In genomic region chr3:127182848-127183714, GRCh38 we compare ENCODE assay signal across 20 cellular contexts. TPM values are rescaled to one million over a fixed set of nuclear protein-coding genes. Genes with fewer than 3 reads are reported as not detected.
A peak's percentile ranks its signal among the peaks of the same experiment; 100 is the strongest.
DNase-seq lines count a peak whose midpoint lies in the region; ATAC-seq and TF ChIP-seq lines count a peak whose summit lies in the region.
"Had no signal": no experiment of that assay in that cellular context is flagged by ENCODE, and none has a peak within 500 bp of the region (broad histone marks: within the 10 kb centered on the region; RNA-seq: fewer than 3 reads in every experiment).

No MANE protein-coding gene starts in this region.

- no peaks in the 10 kb centered on the region for H3K4me1 Mint-ChIP-seq in stimulated activated naive CD8-positive, alpha-beta T cell treated with anti-CD3 and anti-CD28 coated beads, Interleukin-15, amount 100 ng/mL, for 72 hours
- no peaks in the 10 kb centered on the region for H3K4me1 Mint-ChIP-seq in activated CD4-positive, alpha-beta memory T cell treated with anti-CD3 and anti-CD28 coated beads for 36 hours (ENCODE audit: low read depth)
- H3K4me1 Mint-ChIP-seq: T-cell had no signal

- H3K27ac ChIP-seq in WERI-Rb-1, result peak overlapping the region; percentile 81
- H3K27ac ChIP-seq in RWPE1, result no peak overlapping the region
- H3K27ac ChIP-seq: brain microvascular endothelial cell, HL-60, psoas muscle had no signal

- H3K36me3 Mint-ChIP-seq in activated CD4-positive, alpha-beta memory T cell treated with anti-CD3 and anti-CD28 coated beads for 36 hours, result no peaks in the 10 kb centered on the region
- H3K36me3 Mint-ChIP-seq: T-cell had no signal

- POLR2A ChIA-PET in RWPE1 (lab: Yijun Ruan, JAX; ENCODE audit: low non-redundant PET), result no interaction called here
- POLR2A ChIA-PET in activated CD4-positive, alpha-beta memory T cell treated with anti-CD3 and anti-CD28 coated beads for 36 hours (lab: Charles Lee), result no interaction called here

- no peak for TF ChIP-seq CTCF in WERI-Rb-1 (IDR thresholded peaks at IDR 0.05; ENCODE audit: low read depth, low read length)
- no peak for TF ChIP-seq CTCF in RWPE1 (conservative IDR thresholded peaks at IDR 0.05; ENCODE audit: low read depth)

- peaks cover 5% of the 10 kb centered on the region in 2 donors for H3K9me3 Mint-ChIP-seq in stimulated activated naive CD8-positive, alpha-beta T cell treated with anti-CD3 and anti-CD28 coated beads, Interleukin-15, amount 100 ng/mL, for 72 hours
- H3K9me3 Mint-ChIP-seq in activated CD4-positive, alpha-beta memory T cell treated with anti-CD3 and anti-CD28 coated beads for 36 hours, result no peaks in the 10 kb centered on the region

- peak; percentile 53 for ATAC-seq in stimulated activated naive CD8-positive, alpha-beta T cell treated with anti-CD3 and anti-CD28 coated beads, Interleukin-15, amount 100 ng/mL, for 72 hours
- no peak for ATAC-seq in stimulated activated naive CD8-positive, alpha-beta T cell treated with anti-CD3 and anti-CD28 coated beads, Interleukin-15, Interleukin-2, amounts not matched to agents 100 U/mL and 50 U/mL, for 24 hours
- ATAC-seq: left cardiac atrium, psoas muscle, T-cell had no signal

- no peak overlapping the region for H3K4me3 Mint-ChIP-seq in stimulated activated naive CD8-positive, alpha-beta T cell treated with anti-CD3 and anti-CD28 coated beads, Interleukin-15, amount 100 ng/mL, for 72 hours
- no peak overlapping the region for H3K4me3 Mint-ChIP-seq in activated CD4-positive, alpha-beta memory T cell treated with anti-CD3 and anti-CD28 coated beads for 36 hours
- H3K4me3 Mint-ChIP-seq: T-cell had no signal

- H3K27ac Mint-ChIP-seq in stimulated activated naive CD8-positive, alpha-beta T cell treated with anti-CD3 and anti-CD28 coated beads, Interleukin-15, amount 100 ng/mL, for 72 hours, result no peak overlapping the region
- no peak overlapping the region for H3K27ac Mint-ChIP-seq in activated CD4-positive, alpha-beta memory T cell treated with anti-CD3 and anti-CD28 coated beads for 36 hours
- H3K27ac Mint-ChIP-seq: T-cell had no signal

- DNase-seq in stimulated activated naive CD8-positive, alpha-beta T cell treated with anti-CD3 and anti-CD28 coated beads, Interleukin-15, amount 100 ng/mL, for 72 hours, result no peak
- DNase-seq in stimulated activated naive CD8-positive, alpha-beta T cell treated with anti-CD3 and anti-CD28 coated beads, Interleukin-15, Interleukin-2, amounts not matched to agents 100 U/mL and 50 U/mL, for 24 hours, result no peak
- DNase-seq in WERI-Rb-1, result peak; percentile 93
- DNase-seq in mesenteric fat pad (ENCODE audit: low spot score), result peak; percentile 71
- no peak for DNase-seq in activated CD4-positive, alpha-beta T cell treated with anti-CD3 and anti-CD28 coated beads, Interleukin-2, amount 50 U/mL, for 48 hours
- no peak for DNase-seq in RWPE1 (ENCODE audit: low spot score)
- DNase-seq in SKM-1 treated with dmso at 0.1 percent for 144 hours (lab: John Stamatoyannopoulos, UW; ENCODE audit: unreplicated experiment), result no peak
- DNase-seq in activated CD4-positive, alpha-beta memory T cell treated with anti-CD3 and anti-CD28 coated beads for 36 hours, result no peak
- DNase-seq: activated naive CD4-positive, alpha-beta T cell treated with anti-CD3 and anti-CD28 coated beads, Interleukin-2, amount 50 U/mL, for 16 hours; brain microvascular endothelial cell; DMS 273 treated with DMSO at 0.1 percent for 48 hours; KG1; left cardiac atrium; NCI-H1048; NCI-H748 treated with DMSO at 0.1 percent for 48 hours; psoas muscle; stimulated activated CD4-positive, alpha-beta T cell treated with anti-CD3 and anti-CD28 coated beads, Interleukin-15, amount 100 ng/mL, for 24 hours had no signal

- H3K9me3 ChIP-seq in WERI-Rb-1 (ENCODE audit: severe bottlenecking), result peaks cover 4% of the 10 kb centered on the region
- H3K9me3 ChIP-seq: psoas muscle had no signal

- peak overlapping the region; percentile 12 for H3K4me3 ChIP-seq in WERI-Rb-1 (ENCODE audit: low read depth, low read length)
- H3K4me3 ChIP-seq: psoas muscle had no signal

- H3K27me3 Mint-ChIP-seq in stimulated activated naive CD8-positive, alpha-beta T cell treated with anti-CD3 and anti-CD28 coated beads, Interleukin-15, amount 100 ng/mL, for 72 hours, result peaks cover 11% of the 10 kb centered on the region
- H3K27me3 Mint-ChIP-seq in activated CD4-positive, alpha-beta memory T cell treated with anti-CD3 and anti-CD28 coated beads for 36 hours, result no peaks in the 10 kb centered on the region

- no peaks in the 10 kb centered on the region for H3K36me3 ChIP-seq in WERI-Rb-1
- H3K36me3 ChIP-seq: brain microvascular endothelial cell had no signal

- no peaks in the 10 kb centered on the region for H3K27me3 ChIP-seq in WERI-Rb-1 (ENCODE audit: insufficient read depth, low read depth, severe bottlenecking)
- H3K27me3 ChIP-seq: brain microvascular endothelial cell had no signal

- intact Hi-C loops in activated CD4-positive, alpha-beta memory T cell treated with anti-CD3 and anti-CD28 coated beads for 36 hours (cut with micrococcal nuclease), result no loop called here

- CTCF ChIA-PET in RWPE1 (lab: Yijun Ruan, JAX), result interaction anchor here (0.5 to 0.6 kb wide), 2 partner anchors 11 to 146 kb away, joined by 3 to 4 read pairs; no protein-coding TSS in a partner anchor
- CTCF ChIA-PET in activated CD4-positive, alpha-beta memory T cell treated with anti-CD3 and anti-CD28 coated beads for 36 hours (lab: Charles Lee), result no interaction called here

RNA-seq across cellular contexts. Expression of gene PRR23E, which starts 9.8 kb away (rescaled TPM):
- total RNA-seq in mesenteric fat pad, result not detected
- total RNA-seq in activated CD4-positive, alpha-beta memory T cell treated with anti-CD3 and anti-CD28 coated beads for 36 hours, result not detected
- total RNA-seq: left cardiac atrium, psoas muscle, RPMI7951, T-cell had no signal

Comparison
In these comparisons a context has a peak if more than half of its experiments do, and no peak if none do; other contexts are left out.
1. DNase-seq: peak in WERI-Rb-1 (single experiment) and mesenteric fat pad (single experiment); none in stimulated activated naive CD8-positive, alpha-beta T cell treated with anti-CD3 and anti-CD28 coated beads, Interleukin-15, amount 100 ng/mL, for 72 hours (0 of 2), stimulated activated naive CD8-positive, alpha-beta T cell treated with anti-CD3 and anti-CD28 coated beads, Interleukin-15, Interleukin-2, amounts not matched to agents 100 U/mL and 50 U/mL, for 24 hours (single experiment), activated CD4-positive, alpha-beta T cell treated with anti-CD3 and anti-CD28 coated beads, Interleukin-2, amount 50 U/mL, for 48 hours (0 of 2), RWPE1 (single experiment), SKM-1 treated with dmso at 0.1 percent for 144 hours (single experiment) and activated CD4-positive, alpha-beta memory T cell treated with anti-CD3 and anti-CD28 coated beads for 36 hours (single experiment).